In genomic region chr6:111612379-111612778, GRCh38 we compare ENCODE assay signal across 34 cellular contexts.
"Had no signal": no experiment of that assay in that cellular context is flagged by ENCODE, and none has a peak within 500 bp of the region (broad histone marks: within the 10 kb centered on the region; RNA-seq: fewer than 3 reads in every experiment).

No MANE protein-coding gene starts in this region.

- H3K27ac Mint-ChIP-seq: activated B cell treated with CpG ODN at 0.5 μM for 24 hours; activated CD4-positive, alpha-beta memory T cell treated with anti-CD3 and anti-CD28 coated beads for 36 hours; activated CD4-positive, alpha-beta memory T cell treated with anti-CD3 and anti-CD28 coated beads, Interleukin-2, amount 10 ng/mL, durations not matched to agents 7 days and 5 days; activated CD4-positive, alpha-beta T cell treated with anti-CD3 and anti-CD28 coated beads for 36 hours; activated CD4-positive, alpha-beta T cell treated with anti-CD3 and anti-CD28 coated beads, Interleukin-2, amount 10 ng/mL, durations not matched to agents 24 days and 14 days; activated CD4-positive, alpha-beta T cell treated with anti-CD3 and anti-CD28 coated beads, Interleukin-2, amount 10 ng/mL, durations not matched to agents 7 days and 5 days; activated CD8-positive, alpha-beta memory T cell treated with anti-CD3 and anti-CD28 coated beads, Interleukin-2, amount 10 ng/mL, durations not matched to agents 7 days and 5 days; activated CD8-positive, alpha-beta T cell treated with anti-CD3 and anti-CD28 coated beads for 36 hours; activated CD8-positive, alpha-beta T cell treated with anti-CD3 and anti-CD28 coated beads, Interleukin-2, amount 10 ng/mL, durations not matched to agents 7 days and 5 days; T-cell; T-helper 1 cell treated with Interleukin-12 subunit alpha and Interleukin-12 subunit beta and Interleukin-4 antibody, amounts not matched to agents 30 μg/mL and 1 μg/mL, for 36 hours; T-helper 17 cell; T-helper 2 cell treated with Interferon-gamma antibody and Interleukin-4, amounts not matched to agents 5 μg/mL and 100 μg/mL, for 36 hours; WTC11 had no signal

- H3K36me3 ChIP-seq: WERI-Rb-1 had no signal

- H3K9me3 Mint-ChIP-seq: activated B cell treated with CpG ODN at 0.5 μM for 24 hours; activated CD4-positive, alpha-beta memory T cell treated with anti-CD3 and anti-CD28 coated beads for 36 hours; T-helper 2 cell treated with Interferon-gamma antibody and Interleukin-4, amounts not matched to agents 5 μg/mL and 100 μg/mL, for 36 hours had no signal

- H3K27ac ChIP-seq: VCaP, WERI-Rb-1 had no signal

- H3K4me3 Mint-ChIP-seq: activated B cell treated with CpG ODN at 0.5 μM for 24 hours; activated CD4-positive, alpha-beta memory T cell treated with anti-CD3 and anti-CD28 coated beads for 36 hours; activated CD4-positive, alpha-beta memory T cell treated with anti-CD3 and anti-CD28 coated beads, Interleukin-2, amount 10 ng/mL, durations not matched to agents 7 days and 5 days; activated CD4-positive, alpha-beta T cell treated with anti-CD3 and anti-CD28 coated beads for 36 hours; activated CD4-positive, alpha-beta T cell treated with anti-CD3 and anti-CD28 coated beads, Interleukin-2, amount 10 ng/mL, durations not matched to agents 24 days and 14 days; activated CD4-positive, alpha-beta T cell treated with anti-CD3 and anti-CD28 coated beads, Interleukin-2, amount 10 ng/mL, durations not matched to agents 7 days and 5 days; activated CD8-positive, alpha-beta memory T cell treated with anti-CD3 and anti-CD28 coated beads, Interleukin-2, amount 10 ng/mL, durations not matched to agents 7 days and 5 days; activated CD8-positive, alpha-beta T cell treated with anti-CD3 and anti-CD28 coated beads for 36 hours; activated CD8-positive, alpha-beta T cell treated with anti-CD3 and anti-CD28 coated beads, Interleukin-2, amount 10 ng/mL, durations not matched to agents 7 days and 5 days; T-cell; T-helper 1 cell treated with Interleukin-12 subunit alpha and Interleukin-12 subunit beta and Interleukin-4 antibody, amounts not matched to agents 30 μg/mL and 1 μg/mL, for 36 hours; T-helper 17 cell; T-helper 2 cell treated with Interferon-gamma antibody and Interleukin-4, amounts not matched to agents 5 μg/mL and 100 μg/mL, for 36 hours; WTC11 had no signal

- ATAC-seq: activated CD4-positive, alpha-beta T cell treated with anti-CD3 and anti-CD28 coated beads for 36 hours; activated CD4-positive, CD25-positive, alpha-beta regulatory T cell treated with anti-CD3 and anti-CD28 coated beads, Interleukin-2, amount 50 U/mL, for 24 hours; activated CD8-positive, alpha-beta memory T cell treated with anti-CD3 and anti-CD28 coated beads, Interleukin-2, amount 10 ng/mL, durations not matched to agents 7 days and 5 days; activated CD8-positive, alpha-beta T cell treated with anti-CD3 and anti-CD28 coated beads for 36 hours; activated CD8-positive, alpha-beta T cell treated with anti-CD3 and anti-CD28 coated beads, Interleukin-2, amount 10 ng/mL, durations not matched to agents 7 days and 5 days; T-cell; T-helper 17 cell; WTC11 had no signal

- H3K36me3 Mint-ChIP-seq: activated CD8-positive, alpha-beta memory T cell treated with anti-CD3 and anti-CD28 coated beads, Interleukin-2, amount 10 ng/mL, durations not matched to agents 7 days and 5 days had no signal

- DNase-seq: activated B cell treated with CpG ODN at 0.5 μM for 24 hours; activated CD4-positive, alpha-beta memory T cell treated with anti-CD3 and anti-CD28 coated beads for 36 hours; activated CD4-positive, alpha-beta memory T cell treated with anti-CD3 and anti-CD28 coated beads, Interleukin-2, amount 10 ng/mL, durations not matched to agents 7 days and 5 days; activated CD4-positive, alpha-beta T cell treated with anti-CD3 and anti-CD28 coated beads for 1 hour; activated CD4-positive, alpha-beta T cell treated with anti-CD3 and anti-CD28 coated beads for 36 hours; activated CD4-positive, alpha-beta T cell treated with anti-CD3 and anti-CD28 coated beads for 4 hours; activated CD4-positive, alpha-beta T cell treated with anti-CD3 and anti-CD28 coated beads for 48 hours; activated CD4-positive, alpha-beta T cell treated with anti-CD3 and anti-CD28 coated beads, Interleukin-2, amount 10 ng/mL, durations not matched to agents 24 days and 14 days; activated CD4-positive, alpha-beta T cell treated with anti-CD3 and anti-CD28 coated beads, Interleukin-2, amount 10 ng/mL, durations not matched to agents 7 days and 5 days; activated CD4-positive, alpha-beta T cell treated with anti-CD3 and anti-CD28 coated beads, Interleukin-2, amount 50 U/mL, for 1 hour; activated CD4-positive, alpha-beta T cell treated with anti-CD3 and anti-CD28 coated beads, Interleukin-2, amount 50 U/mL, for 4 hours; activated CD4-positive, alpha-beta T cell treated with anti-CD3 and anti-CD28 coated beads, Interleukin-2, amount 50 U/mL, for 48 hours; activated CD4-positive, CD25-positive, alpha-beta regulatory T cell; activated CD4-positive, CD25-positive, alpha-beta regulatory T cell treated with anti-CD3 and anti-CD28 coated beads, Interleukin-2, amount 50 U/mL, for 72 hours; activated CD8-positive, alpha-beta memory T cell treated with anti-CD3 and anti-CD28 coated beads for 24 hours; activated CD8-positive, alpha-beta memory T cell treated with anti-CD3 and anti-CD28 coated beads, Interleukin-2, amount 10 ng/mL, durations not matched to agents 7 days and 5 days; activated CD8-positive, alpha-beta memory T cell treated with anti-CD3 and anti-CD28 coated beads, Interleukin-2, amount 50 U/mL, for 4 hours; activated CD8-positive, alpha-beta memory T cell treated with anti-CD3 and anti-CD28 coated beads, Interleukin-2, amount 50 U/mL, for 48 hours; activated CD8-positive, alpha-beta T cell treated with anti-CD3 and anti-CD28 coated beads for 36 hours; activated CD8-positive, alpha-beta T cell treated with anti-CD3 and anti-CD28 coated beads, Interleukin-2, amount 10 ng/mL, durations not matched to agents 7 days and 5 days; activated T-cell treated with anti-CD3 and anti-CD28 coated beads for 4 hours; T-cell; T-helper 1 cell; T-helper 17 cell; T-helper 2 cell; T-helper 9 cell; T1000; WERI-Rb-1 had no signal

- FAIRE-seq: TTC549 had no signal

- H3K4me1 Mint-ChIP-seq: activated B cell treated with CpG ODN at 0.5 μM for 24 hours; activated CD4-positive, alpha-beta memory T cell treated with anti-CD3 and anti-CD28 coated beads, Interleukin-2, amount 10 ng/mL, durations not matched to agents 7 days and 5 days; activated CD4-positive, alpha-beta T cell treated with anti-CD3 and anti-CD28 coated beads for 36 hours; activated CD4-positive, alpha-beta T cell treated with anti-CD3 and anti-CD28 coated beads, Interleukin-2, amount 10 ng/mL, durations not matched to agents 24 days and 14 days; T-cell had no signal

- H3K27me3 Mint-ChIP-seq: activated CD4-positive, alpha-beta T cell treated with anti-CD3 and anti-CD28 coated beads for 36 hours had no signal
